ENCODE assay signal across 15 cellular contexts in the genomic region with DNA sequence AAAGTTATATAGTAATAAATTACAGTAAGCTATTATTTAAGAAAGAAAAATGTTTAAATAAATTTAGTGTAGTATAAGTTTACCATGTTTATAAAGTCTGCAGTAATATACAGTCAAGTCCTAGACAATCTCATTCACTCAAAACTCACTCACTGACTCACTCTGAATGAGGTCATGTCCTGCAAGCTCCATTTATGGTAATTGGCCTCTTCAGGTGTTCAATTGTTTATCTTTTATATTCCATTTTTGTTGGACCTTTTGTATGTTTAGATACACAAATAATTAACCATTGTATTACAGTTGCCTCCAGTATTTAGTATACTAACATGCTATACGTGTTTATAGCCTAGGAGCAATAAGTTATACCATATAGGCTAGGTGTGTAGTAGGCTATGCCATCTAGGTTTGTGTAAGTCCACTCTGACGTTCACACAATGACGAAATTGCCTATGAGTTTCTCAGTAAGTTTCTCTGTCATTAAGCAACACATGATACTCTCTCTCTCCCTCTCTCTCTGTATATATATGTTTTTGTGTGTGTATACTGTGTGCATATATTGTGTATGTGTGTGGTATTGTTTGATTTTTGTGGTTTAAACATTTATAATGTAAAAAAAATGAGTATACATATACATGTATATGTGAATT.
"Had no signal": no experiment of that assay in that cellular context is flagged by ENCODE, and none has a peak within 500 bp of the region (broad histone marks: within the 10 kb centered on the region; RNA-seq: fewer than 3 reads in every experiment).

No MANE protein-coding gene starts in this region.

- H3K36me3 ChIP-seq: neural progenitor cell, tibial nerve had no signal

- H3K27me3 ChIP-seq: neural progenitor cell, tibial nerve had no signal

- H3K9me3 ChIP-seq: tibial nerve had no signal

- DNase-seq: activated CD4-positive, alpha-beta T cell treated with anti-CD3 and anti-CD28 coated beads, Interleukin-2, amount 50 U/mL, for 48 hours; activated naive CD4-positive, alpha-beta T cell treated with anti-CD3 and anti-CD28 coated beads for 36 hours; activated T-cell treated with anti-CD3 and anti-CD28 coated beads for 4 hours; erythroblast; immature natural killer cell; left cardiac atrium; mesendoderm; naive thymus-derived CD4-positive, alpha-beta T cell; stimulated activated CD4-positive, alpha-beta T cell treated with anti-CD3 and anti-CD28 coated beads, Interleukin-12 subunit alpha, Interleukin-12 subunit beta, amount 100 ng/mL, for 4 hours; stimulated activated CD4-positive, alpha-beta T cell treated with anti-CD3 and anti-CD28 coated beads, Interleukin-1b, Interleukin-23, amount 100 ng/mL, for 48 hours; stimulated activated naive CD8-positive, alpha-beta T cell treated with anti-CD3 and anti-CD28 coated beads, Interleukin-15, Interleukin-2, amounts not matched to agents 100 U/mL and 50 U/mL, for 24 hours; substantia nigra had no signal

- H3K4me1 ChIP-seq: neural progenitor cell had no signal

- H3K27ac ChIP-seq: coronary artery, neural progenitor cell, tibial nerve had no signal

- H3K4me3 ChIP-seq: coronary artery, neural progenitor cell, tibial nerve had no signal
